26 cellular contexts compared by ENCODE assay signal in the genomic region with DNA sequence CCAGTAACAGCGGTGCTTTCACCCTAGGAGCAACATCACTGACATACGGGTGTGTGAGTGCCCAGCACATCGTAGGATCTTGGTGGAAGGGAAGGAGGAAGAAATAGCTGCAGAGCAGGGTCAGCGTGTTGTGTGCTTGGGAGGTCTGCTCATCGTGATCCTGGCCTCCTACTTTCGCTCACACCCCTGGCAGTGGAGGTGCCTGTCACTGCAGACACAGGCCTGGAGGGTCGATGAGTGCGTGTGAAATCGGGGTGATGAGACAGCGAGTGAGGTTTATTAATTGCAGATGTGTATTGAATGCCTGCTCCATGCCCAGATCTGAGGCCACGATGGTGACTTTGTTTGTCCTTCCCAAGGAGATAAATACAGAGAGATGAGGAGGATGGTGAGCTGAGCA.
DNase-seq lines count a peak whose midpoint lies in the region; ATAC-seq and TF ChIP-seq lines count a peak whose summit lies in the region.
"Had no signal": no experiment of that assay in that cellular context is flagged by ENCODE, and none has a peak within 500 bp of the region (broad histone marks: within the 10 kb centered on the region; RNA-seq: fewer than 3 reads in every experiment).

No MANE protein-coding gene starts in this region.

- H2AFZ ChIP-seq in IMR-90 (replicated peaks; ENCODE audit: low read length, poor library complexity): no peak overlapping the region

- no peak overlapping the region for H4K5ac ChIP-seq in IMR-90 (ENCODE audit: low read depth, low read length)

- no peak overlapping the region for H3K14ac ChIP-seq in IMR-90 (replicated peaks; ENCODE audit: low read depth, low read length)

- no peak overlapping the region for H3K9ac ChIP-seq in IMR-90 (ENCODE audit: low read depth, low read length)

- H4K8ac ChIP-seq in IMR-90 (ENCODE audit: low read depth in 2 of 2, low read length in 2 of 2): no peak overlapping the region

- H3K36me3 ChIP-seq in IMR-90 (ENCODE audit: control insufficient read depth, insufficient read depth, low read length) (peaks cover 2% of the 10 kb centered on the region; the same call in 1 of the 2 replicates), MG63 (no peaks in the 10 kb centered on the region)
- H3K36me3 ChIP-seq: esophagus muscularis mucosa, gastroesophageal sphincter, transverse colon had no signal

- H3K4me1 ChIP-seq in IMR-90 (ENCODE audit: control insufficient read depth, insufficient read depth, low read length): peaks cover 21% of the 10 kb centered on the region

- no peak overlapping the region for H3K4me2 ChIP-seq in IMR-90 (ENCODE audit: low read depth, low read length)

- no peak for TF ChIP-seq RAD21 in IMR-90 (IDR thresholded peaks at IDR 0.05; ENCODE audit: low read length)

- no peak overlapping the region for H3K56ac ChIP-seq in IMR-90 (ENCODE audit: extremely low read depth, insufficient read depth, low read length)

- in situ Hi-C loops in IMR-90 (cut with MboI; ENCODE audit: low sequenced_read_pairs): no loop called here

- H2BK20ac ChIP-seq in IMR-90 (ENCODE audit: low read depth, low read length): no peak overlapping the region

- H3K9me3 Mint-ChIP-seq in T-helper 2 cell treated with Interferon-gamma antibody and Interleukin-4, amounts not matched to agents 5 μg/mL and 100 μg/mL, for 36 hours: no peaks in the 10 kb centered on the region
- H3K9me3 Mint-ChIP-seq in central memory CD8-positive, alpha-beta T cell: no peaks in the 10 kb centered on the region
- no peaks in the 10 kb centered on the region for H3K9me3 Mint-ChIP-seq in nephron progenitor cell

- H3K27ac Mint-ChIP-seq in T-helper 2 cell treated with Interferon-gamma antibody and Interleukin-4, amounts not matched to agents 5 μg/mL and 100 μg/mL, for 36 hours: peak overlapping the region; percentile 16
- H3K27ac Mint-ChIP-seq in central memory CD8-positive, alpha-beta T cell (ENCODE audit: low read depth): peak overlapping the region; percentile 75
- H3K27ac Mint-ChIP-seq in nephron progenitor cell: peak overlapping the region; percentile 58

- H4K20me1 ChIP-seq in IMR-90 (ENCODE audit: insufficient read depth, low read length): peaks cover 13% of the 10 kb centered on the region

- intact Hi-C loops in IMR-90 (cut with micrococcal nuclease): no loop called here

- no peak overlapping the region for H3K4me3 Mint-ChIP-seq in T-helper 2 cell treated with Interferon-gamma antibody and Interleukin-4, amounts not matched to agents 5 μg/mL and 100 μg/mL, for 36 hours
- H3K4me3 Mint-ChIP-seq in central memory CD8-positive, alpha-beta T cell: peak overlapping the region; percentile 64
- no peak overlapping the region for H3K4me3 Mint-ChIP-seq in nephron progenitor cell

- H3K36me3 Mint-ChIP-seq in T-helper 2 cell treated with Interferon-gamma antibody and Interleukin-4, amounts not matched to agents 5 μg/mL and 100 μg/mL, for 36 hours (ENCODE audit: low read depth): peaks cover 38% of the 10 kb centered on the region
- H3K36me3 Mint-ChIP-seq in central memory CD8-positive, alpha-beta T cell (ENCODE audit: insufficient read depth): peaks cover 13% of the 10 kb centered on the region
- H3K36me3 Mint-ChIP-seq in nephron progenitor cell (ENCODE audit: low read depth): peaks cover 19% of the 10 kb centered on the region

- BruUV-seq in IMR-90 (replicated peaks; lab: Mats Ljungman, UMichigan): no TSS peak

- WGBS in IMR-90 (ENCODE audit: extremely low coverage in 2 of 2, insufficient read length in 1 of 2), 2 experiments: no CpG with 5 or more reads among the region's 11 CpGs

- dilution Hi-C loops in IMR-90 (cut with HindIII; ENCODE audit: low sequenced_read_pairs, unreplicated experiment): no loop called here

- no peaks in the 10 kb centered on the region for H3K27me3 Mint-ChIP-seq in T-helper 2 cell treated with Interferon-gamma antibody and Interleukin-4, amounts not matched to agents 5 μg/mL and 100 μg/mL, for 36 hours (ENCODE audit: low read depth)
- no peaks in the 10 kb centered on the region for H3K27me3 Mint-ChIP-seq in central memory CD8-positive, alpha-beta T cell
- no peaks in the 10 kb centered on the region for H3K27me3 Mint-ChIP-seq in nephron progenitor cell (ENCODE audit: low read depth, poor library complexity)

- H3K27ac ChIP-seq in IMR-90 (ENCODE audit: insufficient read depth, low read length): no peak overlapping the region
- H3K27ac ChIP-seq: esophagus muscularis mucosa, gastroesophageal sphincter, RWPE1, transverse colon had no signal

- H3K27me3 ChIP-seq in IMR-90 (ENCODE audit: control insufficient read depth, insufficient read depth, low read length): no peaks in the 10 kb centered on the region
- no peaks in the 10 kb centered on the region for H3K27me3 ChIP-seq in MG63
- H3K27me3 ChIP-seq: esophagus muscularis mucosa, gastroesophageal sphincter, transverse colon had no signal

- no peak for TF ChIP-seq POLR2A in IMR-90 (IDR thresholded peaks at IDR 0.05; ENCODE audit: low read depth, low read length)

- no peak overlapping the region for H2AK9ac ChIP-seq in IMR-90 (replicated peaks; ENCODE audit: low read depth, low read length, poor library complexity)

- CTCF ChIA-PET in IMR-90 (lab: Yijun Ruan, JAX): no interaction called here

- no peak overlapping the region for H2BK15ac ChIP-seq in IMR-90 (ENCODE audit: low read depth, low read length)

- POLR2A ChIA-PET in IMR-90 (lab: Charles Lee; ENCODE audit: unreplicated experiment): no interaction called here

- no peak for ATAC-seq in IMR-90 (ENCODE audit: low read depth)
- ATAC-seq in central memory CD8-positive, alpha-beta T cell (replicated peaks; ENCODE audit: extremely low read depth, poor library complexity, severe bottlenecking): no peak
- ATAC-seq: gastroesophageal sphincter, HCT116 had no signal

- no peak overlapping the region for H2BK5ac ChIP-seq in IMR-90 (ENCODE audit: low read depth, low read length, poor library complexity, severe bottlenecking)

- no peak overlapping the region for H3K18ac ChIP-seq in IMR-90 (ENCODE audit: low read depth, low read length)

- no peak overlapping the region for H3K4ac ChIP-seq in IMR-90 (ENCODE audit: low read depth, low read length)

- no peak overlapping the region for H2BK120ac ChIP-seq in IMR-90 (ENCODE audit: low read depth, low read length)

- TF ChIP-seq CTCF in IMR-90 (conservative IDR thresholded peaks at IDR 0.05; ENCODE audit: low read depth, low read length): no peak
- TF ChIP-seq CTCF in nephron progenitor cell (IDR thresholded peaks at IDR 0.05): no peak

- H3K23ac ChIP-seq in IMR-90 (ENCODE audit: low read depth, low read length): no peak overlapping the region

- H3K9me3 ChIP-seq in IMR-90 (ENCODE audit: control insufficient read depth, insufficient read depth, low read length): no peaks in the 10 kb centered on the region
- H3K9me3 ChIP-seq in MG63: no peaks in the 10 kb centered on the region
- H3K9me3 ChIP-seq: esophagus muscularis mucosa, gastroesophageal sphincter, transverse colon had no signal

- H3K4me3 ChIP-seq in IMR-90 (ENCODE audit: insufficient read depth, low read depth, low read length) (no peak overlapping the region), MG63 (no peak overlapping the region)
- H3K4me3 ChIP-seq: esophagus muscularis mucosa, gastroesophageal sphincter, skin epidermis, transverse colon had no signal

- H2AK5ac ChIP-seq in IMR-90 (ENCODE audit: low read depth, low read length): peak overlapping the region; percentile 48; the same call in 1 of the 2 replicates

- H3K79me1 ChIP-seq in IMR-90 (ENCODE audit: low read depth in 1 of 2, low read length in 2 of 2): peaks cover 45 to 82% of the 10 kb centered on the region in 2 experiments

- H3K4me1 Mint-ChIP-seq in T-helper 2 cell treated with Interferon-gamma antibody and Interleukin-4, amounts not matched to agents 5 μg/mL and 100 μg/mL, for 36 hours (ENCODE audit: low read depth): peaks cover 56% of the 10 kb centered on the region
- peaks cover 62% of the 10 kb centered on the region for H3K4me1 Mint-ChIP-seq in central memory CD8-positive, alpha-beta T cell
- peaks cover 62% of the 10 kb centered on the region for H3K4me1 Mint-ChIP-seq in nephron progenitor cell

- H3K9me1 ChIP-seq in IMR-90 (ENCODE audit: insufficient read depth, low read length): peaks cover 44% of the 10 kb centered on the region

- H4K91ac ChIP-seq in IMR-90 (ENCODE audit: insufficient read depth, low read depth, low read length): peak overlapping the region; percentile 22; the same call in 1 of the 2 replicates

- no peak for DNase-seq in T-helper 2 cell treated with Interferon-gamma antibody and Interleukin-4, amounts not matched to agents 5 μg/mL and 100 μg/mL, for 36 hours (ENCODE audit: low spot score)
- DNase-seq in T-helper 2 cell (no peak), IMR-90 (no peak), nephron progenitor cell (no peak), NCI-H82 treated with DMSO at 0.1 percent for 48 hours (lab: John Stamatoyannopoulos, UW; ENCODE audit: unreplicated experiment) (no peak), MG63 (no peak), SIG-M5 (lab: John Stamatoyannopoulos, UW) (no peak)
- no peak for DNase-seq in central memory CD8-positive, alpha-beta T cell (ENCODE audit: low spot score in 2 of 2)
- DNase-seq: 8988T; activated CD4-positive, alpha-beta T cell treated with anti-CD3 and anti-CD28 coated beads for 4 hours; activated naive CD4-positive, alpha-beta T cell treated with Interleukin-2 at 50 U/mL for 16 hours; activated T-cell treated with anti-CD3 and anti-CD28 coated beads for 4 hours; AML-193; COR-L47; effector CD4-positive, alpha-beta T cell; islet precursor cell; NCI-H1436 treated with DMSO at 0.1 percent for 48 hours; NCI-H524 treated with DMSO at 0.1 percent for 48 hours; occipital lobe; stimulated activated CD4-positive, alpha-beta T cell treated with anti-CD3 and anti-CD28 coated beads, Interleukin-1b, Interleukin-23, amount 100 ng/mL, for 48 hours; transverse colon had no signal

TF ChIP-seq in IMR-90, 13 proteins besides CTCF, POLR2A, EP300 and RAD21:
- TF ChIP-seq MAFK (IDR thresholded peaks at IDR 0.05; ENCODE audit: low read depth, low read length) (no peak), BHLHE40 (IDR thresholded peaks at IDR 0.05; ENCODE audit: low read depth, low read length) (no peak), FOS (IDR thresholded peaks at IDR 0.05; ENCODE audit: low read depth, low read length) (no peak), NFE2L2 (IDR thresholded peaks at IDR 0.05; ENCODE audit: low read depth, low read length) (no peak), RFX5 (IDR thresholded peaks at IDR 0.05; ENCODE audit: low read depth, low read length) (no peak)
- TF ChIP-seq, protein P1, sequence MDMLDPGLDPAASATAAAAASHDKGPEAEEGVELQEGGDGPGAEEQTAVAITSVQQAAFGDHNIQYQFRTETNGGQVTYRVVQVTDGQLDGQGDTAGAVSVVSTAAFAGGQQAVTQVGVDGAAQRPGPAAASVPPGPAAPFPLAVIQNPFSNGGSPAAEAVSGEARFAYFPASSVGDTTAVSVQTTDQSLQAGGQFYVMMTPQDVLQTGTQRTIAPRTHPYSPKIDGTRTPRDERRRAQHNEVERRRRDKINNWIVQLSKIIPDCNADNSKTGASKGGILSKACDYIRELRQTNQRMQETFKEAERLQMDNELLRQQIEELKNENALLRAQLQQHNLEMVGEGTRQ (IDR thresholded peaks at IDR 0.05; ENCODE audit: low read depth, low read length): no peak

Comparison
In these comparisons a context has a peak if more than half of its experiments do, and no peak if none do; other contexts are left out.
1. H3K27ac Mint-ChIP-seq: peak in every context shown above with its lines; median percentile 75 in central memory CD8-positive, alpha-beta T cell; 58 in nephron progenitor cell; 16 in T-helper 2 cell treated with Interferon-gamma antibody and Interleukin-4, amounts not matched to agents 5 μg/mL and 100 μg/mL, for 36 hours.